Comparison of ENCODE assay signal across 10 cellular contexts in the genomic region with DNA sequence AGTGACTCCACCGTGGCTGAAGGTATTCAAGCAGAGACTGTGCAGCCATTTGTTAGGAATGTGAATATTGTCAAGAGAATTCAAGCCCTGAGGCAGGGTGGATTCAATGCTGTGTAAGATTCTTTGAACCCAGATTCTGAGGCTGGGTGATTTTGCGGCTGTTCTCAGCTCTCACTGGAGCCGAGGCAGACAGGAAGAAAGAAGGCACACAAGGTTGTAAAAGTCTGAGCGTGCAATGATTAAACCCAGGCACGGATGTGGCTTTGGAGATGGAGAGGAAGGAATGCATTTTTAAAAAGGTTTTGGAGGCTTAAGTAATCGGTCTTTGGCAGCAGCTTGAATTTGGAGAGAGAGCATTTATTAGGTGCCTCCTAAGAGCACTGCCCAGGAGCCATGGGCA.
DNase-seq lines count a peak whose midpoint lies in the region; TF ChIP-seq lines count a peak whose summit lies in the region.
"Had no signal": no experiment of that assay in that cellular context is flagged by ENCODE, and none has a peak within 500 bp of the region (broad histone marks: within the 10 kb centered on the region; RNA-seq: fewer than 3 reads in every experiment).

No MANE protein-coding gene starts in this region.

- no TSS peak for BruUV-seq in A673 (replicated peaks; lab: Mats Ljungman, UMichigan)

- no peaks in the 10 kb centered on the region for H3K36me3 ChIP-seq in A673 (ENCODE audit: insufficient read depth, low read length, poor library complexity, severe bottlenecking)

- DNase-seq in A673 (ENCODE audit: low spot score): peak; percentile 77
- DNase-seq in GM04504 (ENCODE audit: low read depth): peak; percentile 80
- peak; percentile 65 for DNase-seq in activated CD4-positive, alpha-beta memory T cell treated with anti-CD3 and anti-CD28 coated beads, Interleukin-2, amount 10 ng/mL, durations not matched to agents 7 days and 5 days
- peak; percentile 63 for DNase-seq in iris pigment epithelial cell (ENCODE audit: low read depth)
- no peak for DNase-seq in RKO (ENCODE audit: low spot score)
- DNase-seq in NCI-H146 treated with DMSO at 0.1 percent for 48 hours (lab: John Stamatoyannopoulos, UW; ENCODE audit: unreplicated experiment): no peak
- no peak for DNase-seq in UCSD-AML1 (lab: John Stamatoyannopoulos, UW; ENCODE audit: unreplicated experiment)
- no peak for DNase-seq in NCI-H2196 (lab: John Stamatoyannopoulos, UW; ENCODE audit: unreplicated experiment)
- DNase-seq: NCI-H2029, nucleus accumbens had no signal

- H3K27ac Mint-ChIP-seq in activated CD4-positive, alpha-beta memory T cell treated with anti-CD3 and anti-CD28 coated beads, Interleukin-2, amount 10 ng/mL, durations not matched to agents 7 days and 5 days: peak overlapping the region; percentile 6

- no peaks in the 10 kb centered on the region for H3K36me3 Mint-ChIP-seq in activated CD4-positive, alpha-beta memory T cell treated with anti-CD3 and anti-CD28 coated beads, Interleukin-2, amount 10 ng/mL, durations not matched to agents 7 days and 5 days (ENCODE audit: low read depth)

- intact Hi-C loops in A673 (cut with micrococcal nuclease; ENCODE audit: unreplicated experiment): no loop called here

- CTCF ChIA-PET in A673 (lab: Charles Lee): no interaction called here
- CTCF ChIA-PET in activated CD4-positive, alpha-beta memory T cell treated with anti-CD3 and anti-CD28 coated beads, Interleukin-2, amount 10 ng/mL, durations not matched to agents 7 days and 5 days (lab: Charles Lee): interaction anchor here (0.6 to 6.2 kb wide), 7 partner anchors 7 to 946 kb away, joined by 3 to 65 read pairs (median 7); no protein-coding TSS in a partner anchor

- POLR2A ChIA-PET in A673 (lab: Charles Lee; ENCODE audit: low non-redundant PET): no interaction called here
- POLR2A ChIA-PET in activated CD4-positive, alpha-beta memory T cell treated with anti-CD3 and anti-CD28 coated beads, Interleukin-2, amount 10 ng/mL, durations not matched to agents 7 days and 5 days (lab: Charles Lee): interaction anchor here (0.8 to 1.8 kb wide), 5 partner anchors 24 to 269 kb away, joined by 3 to 5 read pairs (median 3); partner anchors contain the start of gene UBL3

- H3K4me1 Mint-ChIP-seq in activated CD4-positive, alpha-beta memory T cell treated with anti-CD3 and anti-CD28 coated beads, Interleukin-2, amount 10 ng/mL, durations not matched to agents 7 days and 5 days: peaks cover 44% of the 10 kb centered on the region

- no peaks in the 10 kb centered on the region for H3K27me3 ChIP-seq in A673 (replicated peaks; ENCODE audit: insufficient read depth, low read depth, low read length, poor library complexity)

- peaks cover 5% of the 10 kb centered on the region for H3K27me3 Mint-ChIP-seq in activated CD4-positive, alpha-beta memory T cell treated with anti-CD3 and anti-CD28 coated beads, Interleukin-2, amount 10 ng/mL, durations not matched to agents 7 days and 5 days

- H3K9me3 ChIP-seq in A673 (ENCODE audit: low read depth, low read length, poor library complexity, severe bottlenecking): no peaks in the 10 kb centered on the region

- no peaks in the 10 kb centered on the region for H3K9me3 Mint-ChIP-seq in activated CD4-positive, alpha-beta memory T cell treated with anti-CD3 and anti-CD28 coated beads, Interleukin-2, amount 10 ng/mL, durations not matched to agents 7 days and 5 days

- peaks cover 29% of the 10 kb centered on the region for H3K4me1 ChIP-seq in A673 (ENCODE audit: insufficient read depth, low read length, poor library complexity, severe bottlenecking)

- peak overlapping the region; percentile 0 for H3K4me3 Mint-ChIP-seq in activated CD4-positive, alpha-beta memory T cell treated with anti-CD3 and anti-CD28 coated beads, Interleukin-2, amount 10 ng/mL, durations not matched to agents 7 days and 5 days

- H3K4me3 ChIP-seq in A673 (ENCODE audit: low read depth, low read length, poor library complexity, severe bottlenecking): no peak overlapping the region

- H3K27ac ChIP-seq in A673 (ENCODE audit: low read depth, low read length, poor library complexity, severe bottlenecking): peak overlapping the region; percentile 26

- no peak for TF ChIP-seq CTCF in A673 (conservative IDR thresholded peaks at IDR 0.05; ENCODE audit: low read depth, low read length)

Comparison
In these comparisons a context has a peak if more than half of its experiments do, and no peak if none do; other contexts are left out.
1. DNase-seq: peak in A673 (single experiment), GM04504 (single experiment), activated CD4-positive, alpha-beta memory T cell treated with anti-CD3 and anti-CD28 coated beads, Interleukin-2, amount 10 ng/mL, durations not matched to agents 7 days and 5 days (single experiment) and iris pigment epithelial cell (single experiment); none in RKO (single experiment), NCI-H146 treated with DMSO at 0.1 percent for 48 hours (single experiment), UCSD-AML1 (single experiment) and NCI-H2196 (single experiment).